ENCODE assay signal across 1 cellular context in genomic region chr17:29617481-29618271, GRCh38.
A peak's percentile ranks its signal among the peaks of the same experiment; 100 is the strongest.
TF ChIP-seq lines count a peak whose summit lies in the region.

No MANE protein-coding gene starts in this region.

TF ChIP-seq in K562, 482 proteins besides CTCF, POLR2A, EP300 and RAD21 (continued from another document):
- no peak for TF ChIP-seq ZNF197 (CRISPR knock-in tag; IDR thresholded peaks at IDR 0.05; ENCODE audit: low read depth)
- TF ChIP-seq TARDBP (IDR thresholded peaks at IDR 0.05), result no peak
- TF ChIP-seq ZNF143 (CRISPR knock-in tag; IDR thresholded peaks at IDR 0.05), result 0 out of 2 replicates have a peak, but pooled peaks have one; percentile 12
- TF ChIP-seq YBX1 (IDR thresholded peaks at IDR 0.05), result no peak
- peak; percentile 63; the same call in 1 of the 2 replicates for TF ChIP-seq MBD1 (CRISPR knock-in tag; IDR thresholded peaks at IDR 0.05)
- TF ChIP-seq, protein P1, sequence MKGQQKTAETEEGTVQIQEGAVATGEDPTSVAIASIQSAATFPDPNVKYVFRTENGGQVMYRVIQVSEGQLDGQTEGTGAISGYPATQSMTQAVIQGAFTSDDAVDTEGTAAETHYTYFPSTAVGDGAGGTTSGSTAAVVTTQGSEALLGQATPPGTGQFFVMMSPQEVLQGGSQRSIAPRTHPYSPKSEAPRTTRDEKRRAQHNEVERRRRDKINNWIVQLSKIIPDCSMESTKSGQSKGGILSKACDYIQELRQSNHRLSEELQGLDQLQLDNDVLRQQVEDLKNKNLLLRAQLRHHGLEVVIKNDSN (CRISPR knock-in tag; IDR thresholded peaks at IDR 0.05), result 0 out of 2 replicates have a peak, but pooled peaks have one; percentile 9
- TF ChIP-seq JUND (IDR thresholded peaks at IDR 0.05; ENCODE audit: borderline replicate concordance, low read depth, low read length), result peak; percentile 34; the same call in 1 of the 2 replicates
- no peak; the same call in 2 of the 3 replicates for TF ChIP-seq JUND (tag; IDR thresholded peaks at IDR 0.05; ENCODE audit: borderline replicate concordance, low read depth, low read length)
- peak; percentile 94 for TF ChIP-seq RB1 (IDR thresholded peaks at IDR 0.05; ENCODE audit: low read depth)
- peak; percentile 28; the same call in 1 of the 2 replicates for TF ChIP-seq ETS1 (conservative IDR thresholded peaks at IDR 0.05; ENCODE audit: control insufficient read depth, low read depth, low read length)
- peak; percentile 81 to 97 for TF ChIP-seq E2F6 (IDR thresholded peaks at IDR 0.05; ENCODE audit: borderline replicate concordance in 1 of 2, extremely low read depth in 1 of 2, insufficient read depth in 1 of 2, insufficient read length in 1 of 2, low read depth in 1 of 2, low read length in 1 of 2, poor library complexity in 1 of 2, severe bottlenecking in 1 of 2)
- 0 out of 2 replicates have a peak, but pooled peaks have one; percentile 10 for TF ChIP-seq SMARCE1 (IDR thresholded peaks at IDR 0.05)
- peak; percentile 82 for TF ChIP-seq SAFB (IDR thresholded peaks at IDR 0.05; ENCODE audit: borderline replicate concordance, low read depth, low read length)
- TF ChIP-seq ATF7 (IDR thresholded peaks at IDR 0.05), result 0 out of 2 replicates have a peak, but pooled peaks have one; percentile 53
- no peak for TF ChIP-seq ZNF165 (CRISPR knock-in tag; IDR thresholded peaks at IDR 0.05; ENCODE audit: borderline replicate concordance)
- TF ChIP-seq, protein P2, sequence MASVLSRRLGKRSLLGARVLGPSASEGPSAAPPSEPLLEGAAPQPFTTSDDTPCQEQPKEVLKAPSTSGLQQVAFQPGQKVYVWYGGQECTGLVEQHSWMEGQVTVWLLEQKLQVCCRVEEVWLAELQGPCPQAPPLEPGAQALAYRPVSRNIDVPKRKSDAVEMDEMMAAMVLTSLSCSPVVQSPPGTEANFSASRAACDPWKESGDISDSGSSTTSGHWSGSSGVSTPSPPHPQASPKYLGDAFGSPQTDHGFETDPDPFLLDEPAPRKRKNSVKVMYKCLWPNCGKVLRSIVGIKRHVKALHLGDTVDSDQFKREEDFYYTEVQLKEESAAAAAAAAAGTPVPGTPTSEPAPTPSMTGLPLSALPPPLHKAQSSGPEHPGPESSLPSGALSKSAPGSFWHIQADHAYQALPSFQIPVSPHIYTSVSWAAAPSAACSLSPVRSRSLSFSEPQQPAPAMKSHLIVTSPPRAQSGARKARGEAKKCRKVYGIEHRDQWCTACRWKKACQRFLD (CRISPR knock-in tag; IDR thresholded peaks at IDR 0.05), result peak; percentile 56; the same call in 1 of the 2 replicates
- peak; percentile 26 for TF ChIP-seq TAF1 (IDR thresholded peaks at IDR 0.05; ENCODE audit: control insufficient read depth, extremely low read depth, insufficient read depth, low read length, severe bottlenecking)
- TF ChIP-seq NFE2 (IDR thresholded peaks at IDR 0.05; ENCODE audit: low read depth), result peak; percentile 15; the same call in 1 of the 2 replicates
- TF ChIP-seq RBFOX2 (IDR thresholded peaks at IDR 0.05; ENCODE audit: low read depth, low read length), result peak; percentile 83
- 0 out of 2 replicates have a peak, but pooled peaks have one; percentile 9 for TF ChIP-seq PHF21A (IDR thresholded peaks at IDR 0.05; ENCODE audit: borderline replicate concordance, low read depth)
- peak; percentile 71; the same call in 1 of the 2 replicates for TF ChIP-seq CBX1 (IDR thresholded peaks at IDR 0.05; ENCODE audit: low read depth)
- peak; percentile 26; the same call in 1 of the 2 replicates for TF ChIP-seq ERF (CRISPR knock-in tag; IDR thresholded peaks at IDR 0.05)
- peak; percentile 28; the same call in 1 of the 2 replicates for TF ChIP-seq PHF8 (IDR thresholded peaks at IDR 0.05; ENCODE audit: borderline replicate concordance, low read length)
- TF ChIP-seq, protein P3, sequence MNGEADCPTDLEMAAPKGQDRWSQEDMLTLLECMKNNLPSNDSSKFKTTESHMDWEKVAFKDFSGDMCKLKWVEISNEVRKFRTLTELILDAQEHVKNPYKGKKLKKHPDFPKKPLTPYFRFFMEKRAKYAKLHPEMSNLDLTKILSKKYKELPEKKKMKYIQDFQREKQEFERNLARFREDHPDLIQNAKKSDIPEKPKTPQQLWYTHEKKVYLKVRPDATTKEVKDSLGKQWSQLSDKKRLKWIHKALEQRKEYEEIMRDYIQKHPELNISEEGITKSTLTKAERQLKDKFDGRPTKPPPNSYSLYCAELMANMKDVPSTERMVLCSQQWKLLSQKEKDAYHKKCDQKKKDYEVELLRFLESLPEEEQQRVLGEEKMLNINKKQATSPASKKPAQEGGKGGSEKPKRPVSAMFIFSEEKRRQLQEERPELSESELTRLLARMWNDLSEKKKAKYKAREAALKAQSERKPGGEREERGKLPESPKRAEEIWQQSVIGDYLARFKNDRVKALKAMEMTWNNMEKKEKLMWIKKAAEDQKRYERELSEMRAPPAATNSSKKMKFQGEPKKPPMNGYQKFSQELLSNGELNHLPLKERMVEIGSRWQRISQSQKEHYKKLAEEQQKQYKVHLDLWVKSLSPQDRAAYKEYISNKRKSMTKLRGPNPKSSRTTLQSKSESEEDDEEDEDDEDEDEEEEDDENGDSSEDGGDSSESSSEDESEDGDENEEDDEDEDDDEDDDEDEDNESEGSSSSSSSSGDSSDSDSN (IDR thresholded peaks at IDR 0.05; ENCODE audit: borderline replicate concordance in 1 of 2, low read depth in 2 of 2, low read length in 2 of 2), result peak; percentile 90 to 99
- TF ChIP-seq SIN3B (IDR thresholded peaks at IDR 0.05; ENCODE audit: low read depth), result peak; percentile 51; the same call in 1 of the 2 replicates
- TF ChIP-seq GATAD2B (IDR thresholded peaks at IDR 0.05; ENCODE audit: borderline replicate concordance), result 0 out of 2 replicates have a peak, but pooled peaks have one; percentile 36
- peak; percentile 59; the same call in 1 of the 2 replicates for TF ChIP-seq ARID4B (CRISPR knock-in tag; IDR thresholded peaks at IDR 0.05)
